Comparison of ENCODE assay signal across 8 cellular contexts in the genomic region with DNA sequence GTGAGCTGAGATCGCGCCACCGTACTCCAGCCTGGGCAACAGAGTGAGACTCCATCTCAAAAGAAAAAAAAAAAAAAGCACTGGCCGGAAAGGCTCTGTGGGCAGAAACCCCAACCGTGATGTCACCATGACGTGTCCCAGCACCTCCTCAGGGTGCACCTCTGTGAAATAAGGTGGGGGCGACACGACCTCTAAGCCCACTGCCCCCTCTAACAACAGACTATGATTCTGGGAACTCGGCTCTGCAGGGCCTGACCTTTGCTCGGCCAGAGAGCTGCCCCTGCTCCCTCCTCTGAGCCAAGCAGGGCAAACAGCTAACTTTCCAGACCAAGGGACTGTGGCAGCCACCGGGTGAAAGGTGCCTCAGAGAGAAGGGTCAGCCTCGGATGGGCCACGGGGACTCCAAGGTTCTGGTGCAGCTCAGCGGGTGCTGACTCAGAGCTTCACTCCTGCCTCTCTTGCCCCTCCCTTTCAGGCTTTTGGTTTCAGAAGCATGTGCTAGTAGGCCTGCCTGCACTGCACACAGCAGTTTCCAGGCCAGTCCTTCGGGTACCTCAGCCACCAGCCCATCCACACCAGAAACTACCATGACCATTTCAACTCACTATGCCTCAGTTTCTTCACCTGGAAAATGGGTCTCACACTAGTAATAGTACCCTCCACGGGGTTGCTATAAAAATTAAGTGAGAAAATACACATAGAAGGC. TPM values are rescaled to one million over a fixed set of nuclear protein-coding genes. Genes with fewer than 3 reads are reported as not detected.
DNase-seq lines count a peak whose midpoint lies in the region; ATAC-seq and TF ChIP-seq lines count a peak whose summit lies in the region.

No MANE protein-coding gene starts in this region.

- H3K27ac ChIP-seq in WERI-Rb-1: no peak overlapping the region

- DNase-seq in HT-29 (ENCODE audit: low spot score) (peak; percentile 79), fibroblast of the aortic adventitia (ENCODE audit: low read depth) (peak; percentile 77), WERI-Rb-1 (no peak), RKO (ENCODE audit: low spot score) (no peak)
- peak; percentile 45 for DNase-seq in activated T-cell treated with anti-CD3 and anti-CD28 coated beads, Interleukin-2, amount 50 U/mL, for 4 hours
- peak; percentile 47 for DNase-seq in stimulated activated CD4-positive, alpha-beta T cell treated with anti-CD3 and anti-CD28 coated beads, Interleukin-12 subunit alpha, Interleukin-12 subunit beta, amount 100 ng/mL, for 4 hours

- H3K4me3 ChIP-seq in fibroblast of the aortic adventitia (ENCODE audit: low read depth, low read length) (peak overlapping the region; percentile 45), WERI-Rb-1 (ENCODE audit: low read depth, low read length) (no peak overlapping the region)

- H3K4me1 Mint-ChIP-seq in activated T-cell treated with anti-CD3 and anti-CD28 coated beads, Interleukin-2, amount 50 U/mL, for 4 hours (ENCODE audit: low read depth): peaks cover 72% of the 10 kb centered on the region

- no peaks in the 10 kb centered on the region for H3K36me3 ChIP-seq in WERI-Rb-1

- H3K27me3 Mint-ChIP-seq in activated T-cell treated with anti-CD3 and anti-CD28 coated beads, Interleukin-2, amount 50 U/mL, for 4 hours (ENCODE audit: low read depth): no peaks in the 10 kb centered on the region

- H3K9me3 ChIP-seq in WERI-Rb-1 (ENCODE audit: severe bottlenecking): no peaks in the 10 kb centered on the region

- H3K27me3 ChIP-seq in WERI-Rb-1 (ENCODE audit: insufficient read depth, low read depth, severe bottlenecking): no peaks in the 10 kb centered on the region

- TF ChIP-seq CTCF in fibroblast of the aortic adventitia (IDR thresholded peaks at IDR 0.05; ENCODE audit: insufficient read depth, low read length) (no peak), WERI-Rb-1 (IDR thresholded peaks at IDR 0.05; ENCODE audit: low read depth, low read length) (no peak)

- peaks cover 5% of the 10 kb centered on the region for H3K36me3 Mint-ChIP-seq in activated T-cell treated with anti-CD3 and anti-CD28 coated beads, Interleukin-2, amount 50 U/mL, for 4 hours (ENCODE audit: insufficient read depth)

- no peaks in the 10 kb centered on the region for H3K9me3 Mint-ChIP-seq in activated T-cell treated with anti-CD3 and anti-CD28 coated beads, Interleukin-2, amount 50 U/mL, for 4 hours

- peak overlapping the region; percentile 52 for H3K4me3 Mint-ChIP-seq in activated T-cell treated with anti-CD3 and anti-CD28 coated beads, Interleukin-2, amount 50 U/mL, for 4 hours

- ATAC-seq in GM19351 (IDR thresholded peaks at IDR 0.05; ENCODE audit: unreplicated experiment): peak; percentile 67
- peak; percentile 58 to 69 for ATAC-seq in activated T-cell treated with anti-CD3 and anti-CD28 coated beads, Interleukin-2, amount 50 U/mL, for 4 hours
- ATAC-seq in HG03196 (IDR thresholded peaks at IDR 0.05; ENCODE audit: unreplicated experiment): no peak

RNA-seq across cellular contexts. Expression of gene TMBIM1, which starts 8.0 kb away (rescaled TPM):
- total RNA-seq in HT-29 (2014; rRNA removed; shearing (Covaris generic)): 229 and 311 TPM in 2 replicates
- 10 to 100 TPM; 49.0 to 60.5 (median 52.8) TPM for total RNA-seq in activated T-cell treated with anti-CD3 and anti-CD28 coated beads, Interleukin-2, amount 50 U/mL, for 4 hours
- 107 and 185 TPM in 2 replicates for total RNA-seq in fibroblast of the aortic adventitia (ENCODE audit: low replicate concordance)

RNA-seq across cellular contexts. Expression of gene PNKD, which starts 13.9 kb away (rescaled TPM):
- 73.9 and 77.2 TPM in 2 replicates for total RNA-seq in HT-29 (2014; rRNA removed; shearing (Covaris generic))
- 10 to 100 TPM; 14.7 to 19.1 (median 17.8) TPM for total RNA-seq in activated T-cell treated with anti-CD3 and anti-CD28 coated beads, Interleukin-2, amount 50 U/mL, for 4 hours
- 17.4 and 27.2 TPM in 2 replicates for total RNA-seq in fibroblast of the aortic adventitia (ENCODE audit: low replicate concordance)

RNA-seq across cellular contexts. Expression of gene AAMP, which starts 14.3 kb away (rescaled TPM):
- total RNA-seq in HT-29 (2014; rRNA removed; shearing (Covaris generic)): 266 and 310 TPM in 2 replicates
- total RNA-seq in activated T-cell treated with anti-CD3 and anti-CD28 coated beads, Interleukin-2, amount 50 U/mL, for 4 hours: 100 to 1,000 TPM; 128 to 142 (median 131) TPM
- total RNA-seq in fibroblast of the aortic adventitia (ENCODE audit: low replicate concordance): 64.4 and 262 TPM in 2 replicates

RNA-seq across cellular contexts. Expression of gene GPBAR1, which starts 23.4 kb away (rescaled TPM):
- 0.05 and 0.56 TPM in 2 replicates for total RNA-seq in HT-29 (2014; rRNA removed; shearing (Covaris generic))
- under 1 TPM; 0.66 to 0.69 (median 0.68) TPM for total RNA-seq in activated T-cell treated with anti-CD3 and anti-CD28 coated beads, Interleukin-2, amount 50 U/mL, for 4 hours
- 0.27 TPM in 1 of 2 replicates, not detected in the other for total RNA-seq in fibroblast of the aortic adventitia (ENCODE audit: low replicate concordance)

Comparison
In these comparisons a context has a peak if more than half of its experiments do, and no peak if none do; other contexts are left out.
1. DNase-seq: peak in HT-29 (single experiment), activated T-cell treated with anti-CD3 and anti-CD28 coated beads, Interleukin-2, amount 50 U/mL, for 4 hours (single experiment), fibroblast of the aortic adventitia (single experiment) and stimulated activated CD4-positive, alpha-beta T cell treated with anti-CD3 and anti-CD28 coated beads, Interleukin-12 subunit alpha, Interleukin-12 subunit beta, amount 100 ng/mL, for 4 hours (single experiment); none in WERI-Rb-1 (single experiment) and RKO (single experiment).